In genomic region chr6:168150551-168151444, GRCh38 we compare ENCODE assay signal across 11 cellular contexts.
DNase-seq lines count a peak whose midpoint lies in the region; ATAC-seq, FAIRE-seq and TF ChIP-seq lines count a peak whose summit lies in the region.
"Had no signal": no experiment of that assay in that cellular context is flagged by ENCODE, and none has a peak within 500 bp of the region (broad histone marks: within the 10 kb centered on the region; RNA-seq: fewer than 3 reads in every experiment).

No MANE protein-coding gene starts in this region.

- DNase-seq in activated CD8-positive, alpha-beta memory T cell treated with anti-CD3 and anti-CD28 coated beads for 24 hours, result peak; percentile 24
- DNase-seq in activated CD8-positive, alpha-beta memory T cell treated with anti-CD3 and anti-CD28 coated beads, Interleukin-2, amount 50 U/mL, for 4 hours, result no peak
- DNase-seq in lower lobe of right lung, result no peak
- DNase-seq in ureter (ENCODE audit: low spot score), result peak; percentile 41
- no peak for DNase-seq in RCC 7860 (ENCODE audit: low spot score)
- DNase-seq in stimulated activated naive CD8-positive, alpha-beta T cell treated with anti-CD3 and anti-CD28 coated beads, Interleukin-15, amount 100 ng/mL, for 72 hours, result no peak
- DNase-seq in Ammon's horn (ENCODE audit: low spot score), result no peak
- DNase-seq: activated CD4-positive, alpha-beta T cell treated with anti-CD3 and anti-CD28 coated beads for 4 hours; CD4-positive, CD25-positive, alpha-beta regulatory T cell; NCI-H2171 had no signal

- no peaks in the 10 kb centered on the region for H3K36me3 ChIP-seq in lower lobe of right lung

- no peak overlapping the region for H3K4me3 ChIP-seq in lower lobe of right lung

- peaks cover 52% of the 10 kb centered on the region for H3K4me1 Mint-ChIP-seq in brain
- H3K4me1 Mint-ChIP-seq in stimulated activated naive CD8-positive, alpha-beta T cell treated with anti-CD3 and anti-CD28 coated beads, Interleukin-15, amount 100 ng/mL, for 72 hours, result no peaks in the 10 kb centered on the region
- H3K4me1 Mint-ChIP-seq: CD4-positive, CD25-positive, alpha-beta regulatory T cell had no signal

- no peaks in the 10 kb centered on the region for H3K36me3 Mint-ChIP-seq in brain
- H3K36me3 Mint-ChIP-seq: CD4-positive, CD25-positive, alpha-beta regulatory T cell had no signal

- H3K27ac Mint-ChIP-seq in brain, result peak overlapping the region in 1 of 5 experiments; percentile 49
- H3K27ac Mint-ChIP-seq in stimulated activated naive CD8-positive, alpha-beta T cell treated with anti-CD3 and anti-CD28 coated beads, Interleukin-15, amount 100 ng/mL, for 72 hours, result no peak overlapping the region
- H3K27ac Mint-ChIP-seq: CD4-positive, CD25-positive, alpha-beta regulatory T cell had no signal

- TF ChIP-seq CTCF in brain (conservative IDR thresholded peaks at IDR 0.05) (peak; percentile 83 to 84), lower lobe of right lung (IDR thresholded peaks at IDR 0.05) (peak; percentile 47)

- ATAC-seq in lower lobe of right lung, result peak; percentile 40 to 62
- ATAC-seq in stimulated activated naive CD8-positive, alpha-beta T cell treated with anti-CD3 and anti-CD28 coated beads, Interleukin-15, amount 100 ng/mL, for 72 hours, result no peak

- no peak overlapping the region for H3K27ac ChIP-seq in lower lobe of right lung

- FAIRE-seq in RCC 7860 (lab: Jason Lieb, UNC), result no peak

- H3K27me3 Mint-ChIP-seq in brain, result peaks cover 20% of the 10 kb centered on the region
- peaks cover 45% of the 10 kb centered on the region for H3K27me3 Mint-ChIP-seq in stimulated activated naive CD8-positive, alpha-beta T cell treated with anti-CD3 and anti-CD28 coated beads, Interleukin-15, amount 100 ng/mL, for 72 hours

- intact Hi-C loops in lower lobe of right lung (cut with DNase I), result no loop called here

- H3K4me1 ChIP-seq in lower lobe of right lung, result peaks cover 5% of the 10 kb centered on the region

- no peak overlapping the region for H3K4me3 Mint-ChIP-seq in brain
- no peak overlapping the region for H3K4me3 Mint-ChIP-seq in stimulated activated naive CD8-positive, alpha-beta T cell treated with anti-CD3 and anti-CD28 coated beads, Interleukin-15, amount 100 ng/mL, for 72 hours
- H3K4me3 Mint-ChIP-seq: CD4-positive, CD25-positive, alpha-beta regulatory T cell had no signal

- H3K9me3 ChIP-seq in lower lobe of right lung, result no peaks in the 10 kb centered on the region

- peaks cover 16% of the 10 kb centered on the region for H3K27me3 ChIP-seq in lower lobe of right lung (ENCODE audit: low read depth)

- peaks cover 0 to 3% (median 0%) of the 10 kb centered on the region in 5 experiments for H3K9me3 Mint-ChIP-seq in brain
- no peaks in the 10 kb centered on the region for H3K9me3 Mint-ChIP-seq in stimulated activated naive CD8-positive, alpha-beta T cell treated with anti-CD3 and anti-CD28 coated beads, Interleukin-15, amount 100 ng/mL, for 72 hours
- H3K9me3 Mint-ChIP-seq: CD4-positive, CD25-positive, alpha-beta regulatory T cell had no signal

Comparison
In these comparisons a context has a peak if more than half of its experiments do, and no peak if none do; other contexts are left out.
1. DNase-seq: peak in activated CD8-positive, alpha-beta memory T cell treated with anti-CD3 and anti-CD28 coated beads for 24 hours (single experiment) and ureter (single experiment); none in activated CD8-positive, alpha-beta memory T cell treated with anti-CD3 and anti-CD28 coated beads, Interleukin-2, amount 50 U/mL, for 4 hours (single experiment), lower lobe of right lung (single experiment), RCC 7860 (single experiment), stimulated activated naive CD8-positive, alpha-beta T cell treated with anti-CD3 and anti-CD28 coated beads, Interleukin-15, amount 100 ng/mL, for 72 hours (0 of 2) and Ammon's horn (single experiment).